9 cellular contexts compared by ENCODE assay signal in genomic region chr20:5938456-5939029, GRCh38.
"Had no signal": no experiment of that assay in that cellular context is flagged by ENCODE, and none has a peak within 500 bp of the region (broad histone marks: within the 10 kb centered on the region; RNA-seq: fewer than 3 reads in every experiment).

No MANE protein-coding gene starts in this region.

- H3K4me3 Mint-ChIP-seq: HFFc6 had no signal

- H2AFZ ChIP-seq: GM23248 had no signal

- H3K4me3 ChIP-seq: GM23248, HAP-1 had no signal

- ATAC-seq: HCT116 had no signal

- DNase-seq: GM23248, GOT3, H7, HFFc6, IMR-90, KBM-7 had no signal

- H3K4me1 ChIP-seq: HAP-1 had no signal

- H3K27ac Mint-ChIP-seq: HFFc6 had no signal

- H3K27ac ChIP-seq: GM23248, HL-60 had no signal

- H3K9ac ChIP-seq: GM23248 had no signal

- H3K9me3 ChIP-seq: HAP-1 had no signal
